8 cellular contexts compared by ENCODE assay signal in genomic region chr12:124675881-124676688, GRCh38.
DNase-seq lines count a peak whose midpoint lies in the region; ATAC-seq and TF ChIP-seq lines count a peak whose summit lies in the region.
"Had no signal": no experiment of that assay in that cellular context is flagged by ENCODE, and none has a peak within 500 bp of the region (broad histone marks: within the 10 kb centered on the region; RNA-seq: fewer than 3 reads in every experiment).

No MANE protein-coding gene starts in this region.

- no peaks in the 10 kb centered on the region for H3K36me3 ChIP-seq in Peyer's patch

- no peak for ATAC-seq in GM21737 (IDR thresholded peaks at IDR 0.05; ENCODE audit: unreplicated experiment)

- H3K4me3 ChIP-seq in Peyer's patch = no peak overlapping the region

- peaks cover 0 to 18% (median 0%) of the 10 kb centered on the region in 4 donors for H3K4me1 ChIP-seq in Peyer's patch

- peak overlapping the region; percentile 97 for H3K27ac ChIP-seq in temporal lobe (ENCODE audit: low read depth, low read length)
- H3K27ac ChIP-seq in Peyer's patch = peak overlapping the region in 1 of 4 donors; percentile 65

- TF ChIP-seq POLR2A in Peyer's patch (IDR thresholded peaks at IDR 0.05) = no peak

- no peaks in the 10 kb centered on the region for H3K9me3 ChIP-seq in Peyer's patch

- no peaks in the 10 kb centered on the region for H3K27me3 ChIP-seq in Peyer's patch

- DNase-seq in M059J (ENCODE audit: low read depth) (peak; percentile 72), cerebellum (ENCODE audit: low spot score) (peak; percentile 30), medulla oblongata (ENCODE audit: extremely low spot score) (peak; percentile 66), Peyer's patch (no peak)
- no peak for DNase-seq in stimulated activated naive CD4-positive, alpha-beta T cell (lab: John Stamatoyannopoulos, UW)
- DNase-seq: NCI-H1048 had no signal

- TF ChIP-seq CTCF in Peyer's patch (IDR thresholded peaks at IDR 0.05) = no peak

Comparison
In these comparisons a context has a peak if more than half of its experiments do, and no peak if none do; other contexts are left out.
1. DNase-seq: peak in M059J (single experiment), cerebellum (single experiment) and medulla oblongata (single experiment); none in Peyer's patch (0 of 3) and stimulated activated naive CD4-positive, alpha-beta T cell (0 of 6).